34 cellular contexts compared by ENCODE assay signal in the genomic region with DNA sequence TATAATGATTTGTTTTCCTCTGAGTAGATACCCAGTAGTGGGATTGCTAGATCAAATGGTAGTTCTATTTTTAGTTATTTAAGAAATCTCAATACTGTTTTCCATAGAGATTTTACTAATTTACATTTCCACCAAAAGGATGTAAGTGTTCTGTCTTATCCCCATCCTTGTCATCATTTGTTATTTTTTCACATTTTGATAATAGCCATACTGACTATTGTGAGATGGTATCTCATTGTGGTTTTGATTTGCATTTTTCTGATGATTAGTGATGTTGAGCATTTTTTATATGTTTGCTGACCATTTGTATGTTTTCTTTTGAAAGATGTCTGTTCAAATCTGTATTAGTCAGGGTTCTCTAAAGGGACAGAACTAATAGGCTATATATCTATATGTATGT.
"Had no signal": no experiment of that assay in that cellular context is flagged by ENCODE, and none has a peak within 500 bp of the region (broad histone marks: within the 10 kb centered on the region; RNA-seq: fewer than 3 reads in every experiment).

No MANE protein-coding gene starts in this region.

- H3K27ac ChIP-seq: KMS-11 had no signal

- H3K4me3 ChIP-seq: MG63 had no signal

- H3K36me3 ChIP-seq: MG63 had no signal

- DNase-seq: Karpas-422, Kasumi-1, KG1, MG63, MM.1S, MV-4-11, NCI-H1048, NCI-H1092, NCI-H1092 treated with DMSO at 0.1 percent for 48 hours, NCI-H1105, NCI-H1105 treated with DMSO at 0.1 percent for 48 hours, NCI-H1417, NCI-H1417 treated with DMSO at 0.1 percent for 48 hours, NCI-H1436, NCI-H1436 treated with DMSO at 0.1 percent for 48 hours, NCI-H146, NCI-H1694, NCI-H1694 treated with DMSO at 0.1 percent for 48 hours, NCI-H187, NCI-H187 treated with DMSO at 0.1 percent for 48 hours, NCI-H1930, NCI-H2029, NCI-H2029 treated with DMSO at 0.1 percent for 48 hours, NCI-H2081, NCI-H2081 treated with DMSO at 0.1 percent for 48 hours, NCI-H2107, NCI-H2171, NCI-H2171 treated with DMSO at 0.1 percent for 48 hours, NCI-H2227 treated with DMSO at 0.1 percent for 48 hours, NCI-H226, NCI-H345, NCI-H446, NCI-H446 treated with DMSO at 0.1 percent for 48 hours had no signal

- H3K4me2 ChIP-seq: KMS-11 had no signal

- H3K9ac ChIP-seq: KMS-11 had no signal

- H3K9me3 ChIP-seq: MG63 had no signal

- H3K27me3 ChIP-seq: MG63 had no signal
